ENCODE assay signal across 8 cellular contexts in the genomic region with DNA sequence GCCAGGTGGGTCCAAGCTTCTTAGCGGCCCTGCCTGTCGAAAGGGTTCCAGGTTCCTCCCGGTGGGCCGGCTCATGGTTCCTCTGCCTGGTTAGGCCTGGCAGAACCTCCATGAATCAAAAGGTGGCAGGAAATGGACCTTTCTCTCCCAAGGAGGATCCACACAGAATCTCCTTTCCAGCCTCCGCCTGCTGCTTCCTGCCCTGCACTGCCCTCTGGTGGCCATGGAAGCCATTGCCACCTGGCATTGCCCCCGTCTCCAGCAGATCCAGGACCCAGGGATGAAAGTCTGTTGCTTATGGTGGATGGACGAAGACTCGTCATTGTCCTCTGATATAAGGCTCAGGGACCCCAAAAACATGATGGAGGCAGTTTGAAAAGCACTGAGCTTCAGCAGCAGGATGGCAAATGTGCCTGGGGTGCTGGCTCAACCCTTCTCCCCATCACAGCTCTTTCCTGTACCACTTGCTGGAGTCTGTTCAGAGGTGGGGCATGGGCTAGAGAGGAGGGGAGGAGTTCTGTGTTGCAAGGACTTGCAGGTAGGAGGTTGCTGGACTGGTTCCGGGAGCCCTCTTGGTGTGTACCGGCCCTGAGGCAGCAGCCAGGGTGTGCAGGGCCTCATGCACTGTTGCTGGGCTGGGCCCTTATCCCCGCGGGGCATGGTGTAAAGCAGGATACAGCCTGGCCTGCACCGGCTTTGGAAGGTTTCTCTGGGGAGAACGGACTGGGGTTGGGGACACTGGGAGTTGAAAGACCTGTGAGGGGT. TPM values are rescaled to one million over a fixed set of nuclear protein-coding genes. Genes with fewer than 3 reads are reported as not detected.
A peak's percentile ranks its signal among the peaks of the same experiment; 100 is the strongest.
DNase-seq lines count a peak whose midpoint lies in the region; ATAC-seq and TF ChIP-seq lines count a peak whose summit lies in the region.

No MANE protein-coding gene starts in this region.

- no peak overlapping the region for H3K27ac Mint-ChIP-seq in activated T-cell treated with anti-CD3 and anti-CD28 coated beads, Interleukin-2, amount 50 U/mL, for 24 hours
- no peak overlapping the region for H3K27ac Mint-ChIP-seq in nephron progenitor cell

- 3 to 50% methylated on average over 6 of the region's 14 CpGs for WGBS in esophagus squamous epithelium, 2 donors

- no peak for TF ChIP-seq POLR2A in esophagus squamous epithelium (IDR thresholded peaks at IDR 0.05)

- peaks cover 0 to 7% (median 0%) of the 10 kb centered on the region in 4 donors for H3K27me3 ChIP-seq in esophagus squamous epithelium

- no peaks in the 10 kb centered on the region for H3K27me3 Mint-ChIP-seq in activated T-cell treated with anti-CD3 and anti-CD28 coated beads, Interleukin-2, amount 50 U/mL, for 24 hours
- peaks cover 17% of the 10 kb centered on the region for H3K27me3 Mint-ChIP-seq in nephron progenitor cell (ENCODE audit: low read depth, poor library complexity)

- no peak overlapping the region for H3K4me3 ChIP-seq in esophagus squamous epithelium

- DNase-seq in 8988T (peak; percentile 90), HuH-7 (ENCODE audit: low spot score) (peak; percentile 96), OCI-M1 (lab: John Stamatoyannopoulos, UW) (peak; percentile 72), esophagus squamous epithelium (lab: John Stamatoyannopoulos, UW) (no peak), nephron progenitor cell (peak; percentile 87)
- peak; percentile 84 for DNase-seq in activated T-cell treated with anti-CD3 and anti-CD28 coated beads, Interleukin-2, amount 50 U/mL, for 24 hours
- peak; percentile 84 for DNase-seq in stimulated activated naive CD8-positive, alpha-beta T cell treated with anti-CD3 and anti-CD28 coated beads, Interleukin-15, Interleukin-2, amounts not matched to agents 100 U/mL and 50 U/mL, for 24 hours

- intact Hi-C loops in esophagus squamous epithelium (cut with DNase I): no loop called here

- H3K36me3 Mint-ChIP-seq in activated T-cell treated with anti-CD3 and anti-CD28 coated beads, Interleukin-2, amount 50 U/mL, for 24 hours (ENCODE audit: low read depth): no peaks in the 10 kb centered on the region
- no peaks in the 10 kb centered on the region for H3K36me3 Mint-ChIP-seq in nephron progenitor cell (ENCODE audit: low read depth)

- ATAC-seq in GM18502 (IDR thresholded peaks at IDR 0.05; ENCODE audit: poor library complexity, unreplicated experiment): peak; percentile 74
- peak; percentile 60 for ATAC-seq in stimulated activated naive CD8-positive, alpha-beta T cell treated with anti-CD3 and anti-CD28 coated beads, Interleukin-15, Interleukin-2, amounts not matched to agents 100 U/mL and 50 U/mL, for 24 hours

- H3K9me3 Mint-ChIP-seq in activated T-cell treated with anti-CD3 and anti-CD28 coated beads, Interleukin-2, amount 50 U/mL, for 24 hours: no peaks in the 10 kb centered on the region
- H3K9me3 Mint-ChIP-seq in nephron progenitor cell: peaks cover 4% of the 10 kb centered on the region

- no peak overlapping the region for H3K27ac ChIP-seq in esophagus squamous epithelium

- no peaks in the 10 kb centered on the region for H3K9me3 ChIP-seq in esophagus squamous epithelium

- H3K4me1 ChIP-seq in esophagus squamous epithelium: peaks cover 0 to 18% (median 7%) of the 10 kb centered on the region in 3 donors

- no peaks in the 10 kb centered on the region for H3K36me3 ChIP-seq in esophagus squamous epithelium

- no peak overlapping the region for H3K4me3 Mint-ChIP-seq in activated T-cell treated with anti-CD3 and anti-CD28 coated beads, Interleukin-2, amount 50 U/mL, for 24 hours
- H3K4me3 Mint-ChIP-seq in nephron progenitor cell: no peak overlapping the region

- peaks cover 38% of the 10 kb centered on the region for H3K4me1 Mint-ChIP-seq in activated T-cell treated with anti-CD3 and anti-CD28 coated beads, Interleukin-2, amount 50 U/mL, for 24 hours (ENCODE audit: low read depth)
- peaks cover 27% of the 10 kb centered on the region for H3K4me1 Mint-ChIP-seq in nephron progenitor cell

- TF ChIP-seq CTCF in esophagus squamous epithelium (IDR thresholded peaks at IDR 0.05) (peak; percentile 84 to 99 (median 94)), nephron progenitor cell (IDR thresholded peaks at IDR 0.05) (peak; percentile 99)

RNA-seq across cellular contexts. Expression of a gene that starts 11.3 kb away (rescaled TPM):
- 10 to 100 TPM in 2 of 4 donors, 1 to 10 TPM in 1, under 1 TPM in 1; 0.76 to 40.2 (median 7.8) TPM for total RNA-seq in esophagus squamous epithelium

RNA-seq across cellular contexts. Expression of a gene that starts 30.6 kb away (rescaled TPM):
- total RNA-seq in esophagus squamous epithelium: 1 to 10 TPM; 2.5 to 6.3 (median 3.3) TPM

RNA-seq across cellular contexts. Expression of a gene that starts 58.3 kb away (rescaled TPM):
- total RNA-seq in esophagus squamous epithelium: under 1 TPM in 2 of 4 donors, not detected in 2; under 0.01 to 0.09 TPM
